ENCODE assay signal across 8 cellular contexts in genomic region chr2:222693837-222694236, GRCh38. TPM values are rescaled to one million over a fixed set of nuclear protein-coding genes. Genes with fewer than 3 reads are reported as not detected.
DNase-seq lines count a peak whose midpoint lies in the region; ATAC-seq, FAIRE-seq and TF ChIP-seq lines count a peak whose summit lies in the region.

No MANE protein-coding gene starts in this region.

- no peaks in the 10 kb centered on the region for H4K20me1 ChIP-seq in astrocyte (ENCODE audit: insufficient read depth, low read length)

- ATAC-seq in GM18858 (IDR thresholded peaks at IDR 0.05; ENCODE audit: unreplicated experiment) (peak; percentile 46), GM19395 (IDR thresholded peaks at IDR 0.05; ENCODE audit: unreplicated experiment) (no peak), HG03457 (IDR thresholded peaks at IDR 0.05; ENCODE audit: unreplicated experiment) (no peak)

- H3K27me3 ChIP-seq in HL-60 (ENCODE audit: insufficient read depth, poor library complexity, severe bottlenecking) (no peaks in the 10 kb centered on the region), astrocyte (ENCODE audit: insufficient read depth, low read length) (no peaks in the 10 kb centered on the region)

- H3K79me2 ChIP-seq in astrocyte (ENCODE audit: insufficient read depth, low read length) = no peaks in the 10 kb centered on the region

- no peaks in the 10 kb centered on the region for H3K36me3 ChIP-seq in astrocyte (ENCODE audit: insufficient read depth, low read length)

- H3K4me1 Mint-ChIP-seq in astrocyte (ENCODE audit: low read depth, unreplicated experiment) = peaks cover 3% of the 10 kb centered on the region

- H3K4me3 Mint-ChIP-seq in astrocyte (ENCODE audit: unreplicated experiment) = no peak overlapping the region

- H3K27ac Mint-ChIP-seq in astrocyte (ENCODE audit: unreplicated experiment) = no peak overlapping the region

- intact Hi-C loops in posterior cingulate gyrus (cut with DNase I) = loop anchor here (5.0 kb wide), 1 partner anchor 1103 kb away; no protein-coding TSS in a partner anchor

- no peak overlapping the region for H3K27ac ChIP-seq in 22Rv1
- H3K27ac ChIP-seq in HL-60 (replicated peaks) = no peak overlapping the region
- no peak overlapping the region for H3K27ac ChIP-seq in astrocyte (ENCODE audit: low read depth, low read length)

- no peaks in the 10 kb centered on the region for H3K36me3 Mint-ChIP-seq in astrocyte (ENCODE audit: low read depth, unreplicated experiment)

- no peak overlapping the region for H3K9ac ChIP-seq in astrocyte (ENCODE audit: low read length)

- H3K9me3 ChIP-seq in astrocyte (ENCODE audit: insufficient read depth, low read depth, low read length) = no peaks in the 10 kb centered on the region

- H3K4me3 ChIP-seq in HL-60 (replicated peaks; ENCODE audit: insufficient read depth, low read length) = no peak overlapping the region
- H3K4me3 ChIP-seq in astrocyte (ENCODE audit: insufficient read depth, low read depth, low read length) = no peak overlapping the region

- no peak for FAIRE-seq in astrocyte (lab: Jason Lieb, UNC)

- DNase-seq in HL-60 (ENCODE audit: low read depth in 1 of 2, low spot score in 1 of 2) (no peak), astrocyte (ENCODE audit: low read depth) (no peak), AG08396 (ENCODE audit: low spot score) (no peak), posterior cingulate gyrus (no peak)

- H3K4me1 ChIP-seq in astrocyte (ENCODE audit: insufficient read depth, low read length) = no peaks in the 10 kb centered on the region

- H3K9me3 Mint-ChIP-seq in astrocyte (ENCODE audit: unreplicated experiment) = peaks cover 3% of the 10 kb centered on the region

- H3K4me2 ChIP-seq in astrocyte (ENCODE audit: low read length) = no peak overlapping the region

- H3K27me3 Mint-ChIP-seq in astrocyte (ENCODE audit: low read depth, unreplicated experiment) = no peaks in the 10 kb centered on the region

- H2AFZ ChIP-seq in astrocyte (ENCODE audit: low read depth, low read length) = no peak overlapping the region

- TF ChIP-seq CTCF in 22Rv1 (IDR thresholded peaks at IDR 0.05) = peak; percentile 58
- peak; percentile 6 for TF ChIP-seq CTCF in HL-60 (IDR thresholded peaks at IDR 0.05; ENCODE audit: insufficient read depth, low read length)
- TF ChIP-seq CTCF in astrocyte (IDR thresholded peaks at IDR 0.05; ENCODE audit: insufficient read depth, low read depth, low read length) = peak; percentile 21

RNA-seq across cellular contexts. Expression of gene MOGAT1, which starts 22.4 kb away (rescaled TPM):
- not detected in 2 replicates for total RNA-seq in astrocyte

RNA-seq across cellular contexts. Expression of gene FARSB, which starts 37.9 kb away (rescaled TPM):
- 21.9 and 23.1 TPM in 2 replicates for total RNA-seq in astrocyte

Comparison
In these comparisons a context has a peak if more than half of its experiments do, and no peak if none do; other contexts are left out.
1. CTCF ChIP-seq: peak in every context shown above with its lines; median percentile 58 in 22Rv1; 21 in astrocyte; 6 in HL-60.